9 cellular contexts compared by ENCODE assay signal in the genomic region with DNA sequence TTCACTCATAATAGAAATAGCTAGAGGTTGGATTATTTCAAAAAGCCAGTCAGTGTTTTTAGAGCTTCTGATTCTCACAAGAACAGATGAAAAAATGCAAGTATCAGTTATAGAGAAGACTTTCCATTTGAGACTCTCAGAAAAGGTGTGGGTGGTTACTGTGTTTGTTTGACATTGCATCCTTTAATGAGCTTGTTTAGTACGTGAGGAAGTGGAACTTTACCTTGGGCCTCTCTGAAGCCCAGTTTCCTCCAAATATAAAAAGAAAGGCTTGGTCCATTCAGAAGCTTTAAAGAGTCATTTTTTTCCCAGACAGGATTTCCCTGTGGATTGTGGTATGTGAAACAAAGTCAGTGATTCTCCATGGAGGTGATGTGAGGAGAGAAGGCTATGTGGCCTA.
DNase-seq lines count a peak whose midpoint lies in the region; ATAC-seq and TF ChIP-seq lines count a peak whose summit lies in the region.
"Had no signal": no experiment of that assay in that cellular context is flagged by ENCODE, and none has a peak within 500 bp of the region (broad histone marks: within the 10 kb centered on the region; RNA-seq: fewer than 3 reads in every experiment).

No MANE protein-coding gene starts in this region.

- no peaks in the 10 kb centered on the region for H3K36me3 ChIP-seq in neutrophil
- H3K36me3 ChIP-seq in breast epithelium = no peaks in the 10 kb centered on the region

- intact Hi-C loops in breast epithelium (cut with DNase I; ENCODE audit: low total_unique reads) = no loop called here

- ATAC-seq in GM18870 (IDR thresholded peaks at IDR 0.05; ENCODE audit: unreplicated experiment) (peak; percentile 74), GM21723 (IDR thresholded peaks at IDR 0.05; ENCODE audit: unreplicated experiment) (peak; percentile 82), HG03521 (IDR thresholded peaks at IDR 0.05; ENCODE audit: unreplicated experiment) (peak; percentile 70)

- DNase-seq in NCI-H2081 (lab: John Stamatoyannopoulos, UW) (no peak), breast epithelium (ENCODE audit: low spot score in 2 of 2) (no peak)
- DNase-seq in stimulated activated CD8-positive, alpha-beta memory T cell treated with anti-CD3 and anti-CD28 coated beads, Interleukin-4, amount 100 ng/mL, for 48 hours = no peak
- DNase-seq: Kasumi-1, mammary epithelial cell had no signal

- peaks cover 25 to 31% of the 10 kb centered on the region in 2 experiments for H3K4me1 ChIP-seq in neutrophil (ENCODE audit: control insufficient read depth in 1 of 2, insufficient read depth in 1 of 2, low read depth in 1 of 2, low read length in 1 of 2)
- peaks cover 0 to 11% of the 10 kb centered on the region in 2 donors for H3K4me1 ChIP-seq in breast epithelium

- TF ChIP-seq POLR2A in breast epithelium (IDR thresholded peaks at IDR 0.05) = no peak

- no peaks in the 10 kb centered on the region for H3K9me3 ChIP-seq in neutrophil
- no peaks in the 10 kb centered on the region for H3K9me3 ChIP-seq in breast epithelium

- H3K4me3 ChIP-seq in neutrophil (ENCODE audit: low read depth in 1 of 2, low read length in 1 of 2) (no peak overlapping the region), breast epithelium (no peak overlapping the region)

- no peak for TF ChIP-seq CTCF in neutrophil (IDR thresholded peaks at IDR 0.05)
- no peak for TF ChIP-seq CTCF in breast epithelium (IDR thresholded peaks at IDR 0.05)

- peak overlapping the region; percentile 22 for H3K27ac ChIP-seq in neutrophil
- H3K27ac ChIP-seq in breast epithelium = no peak overlapping the region

- H3K27me3 ChIP-seq in neutrophil (no peaks in the 10 kb centered on the region), breast epithelium (no peaks in the 10 kb centered on the region)
